16 cellular contexts compared by ENCODE assay signal in genomic region chr13:44423824-44424223, GRCh38. TPM values are rescaled to one million over a fixed set of nuclear protein-coding genes. Genes with fewer than 3 reads are reported as not detected.
A peak's percentile ranks its signal among the peaks of the same experiment; 100 is the strongest.
DNase-seq lines count a peak whose midpoint lies in the region; ATAC-seq and TF ChIP-seq lines count a peak whose summit lies in the region.
"Had no signal": no experiment of that assay in that cellular context is flagged by ENCODE, and none has a peak within 500 bp of the region (broad histone marks: within the 10 kb centered on the region; RNA-seq: fewer than 3 reads in every experiment).

No MANE protein-coding gene starts in this region.

- H3K4me3 ChIP-seq in BLaER1 treated with 17β-estradiol and CSF1 and Interleukin-3, amounts not matched to agents 10 nM and 100 nM: no peak overlapping the region
- H3K4me3 ChIP-seq in endodermal cell (ENCODE audit: low read length): no peak overlapping the region
- H3K4me3 ChIP-seq: GM23338 had no signal

- H3K27me3 ChIP-seq in BLaER1 treated with 17β-estradiol and CSF1 and Interleukin-3, amounts not matched to agents 10 nM and 100 nM: no peaks in the 10 kb centered on the region
- no peaks in the 10 kb centered on the region for H3K27me3 ChIP-seq in endodermal cell (ENCODE audit: control insufficient read depth, insufficient read depth, low read length, poor library complexity, severe bottlenecking)

- no peak for TF ChIP-seq POLR2A in erythroblast (IDR thresholded peaks at IDR 0.05; ENCODE audit: low read length)

- H3K36me3 Mint-ChIP-seq in endodermal cell (ENCODE audit: low read depth) (peaks cover 6% of the 10 kb centered on the region), nephron progenitor cell (ENCODE audit: low read depth) (no peaks in the 10 kb centered on the region), progenitor cell of endocrine pancreas (ENCODE audit: insufficient read depth) (peaks cover 2% of the 10 kb centered on the region)
- H3K36me3 Mint-ChIP-seq: CD4-positive, CD25-positive, alpha-beta regulatory T cell; CD8-positive, alpha-beta memory T cell had no signal

- no peaks in the 10 kb centered on the region for H4K20me1 ChIP-seq in BLaER1 treated with 17β-estradiol and CSF1 and Interleukin-3, amounts not matched to agents 10 nM and 100 nM

- H3K27me3 Mint-ChIP-seq in endodermal cell (ENCODE audit: insufficient read depth): peaks cover 14% of the 10 kb centered on the region
- peaks cover 9% of the 10 kb centered on the region for H3K27me3 Mint-ChIP-seq in nephron progenitor cell (ENCODE audit: low read depth, poor library complexity)
- peaks cover 16% of the 10 kb centered on the region for H3K27me3 Mint-ChIP-seq in progenitor cell of endocrine pancreas

- no peak overlapping the region for H3K27ac ChIP-seq in BLaER1 treated with 17β-estradiol and CSF1 and Interleukin-3, amounts not matched to agents 10 nM and 100 nM
- no peak overlapping the region for H3K27ac ChIP-seq in endodermal cell (ENCODE audit: low read depth, low read length)

- H3K9me3 Mint-ChIP-seq in endodermal cell (peaks cover 6% of the 10 kb centered on the region), nephron progenitor cell (peaks cover 15% of the 10 kb centered on the region), progenitor cell of endocrine pancreas (ENCODE audit: low read depth) (peaks cover 4% of the 10 kb centered on the region)
- H3K9me3 Mint-ChIP-seq: CD4-positive, CD25-positive, alpha-beta regulatory T cell; CD8-positive, alpha-beta memory T cell; HFFc6 had no signal

- peak overlapping the region in 6 of 11 experiments; percentile 10 to 58 (median 52); a peak in 9 of 22 replicates for H3K4me2 ChIP-seq in BLaER1 treated with 17β-estradiol and CSF1 and Interleukin-3, amounts not matched to agents 10 nM and 100 nM
- H3K4me2 ChIP-seq: GM23338 had no signal

- peaks cover 5 to 53% (median 37%) of the 10 kb centered on the region in 10 experiments; a peak in 15 of 20 replicates for H3K4me1 ChIP-seq in BLaER1 treated with 17β-estradiol and CSF1 and Interleukin-3, amounts not matched to agents 10 nM and 100 nM
- no peaks in the 10 kb centered on the region for H3K4me1 ChIP-seq in endodermal cell (ENCODE audit: control insufficient read depth, insufficient read depth, low read length)

- TF ChIP-seq CTCF in endodermal cell (conservative IDR thresholded peaks at IDR 0.05) (no peak), nephron progenitor cell (IDR thresholded peaks at IDR 0.05) (no peak), progenitor cell of endocrine pancreas (IDR thresholded peaks at IDR 0.05; ENCODE audit: unreplicated experiment) (no peak)

- no peak for ATAC-seq in HG03159 (IDR thresholded peaks at IDR 0.05; ENCODE audit: unreplicated experiment)
- ATAC-seq: GM23338, HCT116 had no signal

- WGBS in endodermal cell (ENCODE audit: insufficient coverage in 1 of 2, insufficient read length in 1 of 2), 2 experiments: 98 to 100% methylated on average over 5 of the region's 5 CpGs

- H3K27ac Mint-ChIP-seq in endodermal cell (no peak overlapping the region), nephron progenitor cell (peak overlapping the region; percentile 16), progenitor cell of endocrine pancreas (peak overlapping the region; percentile 2)
- H3K27ac Mint-ChIP-seq: CD4-positive, CD25-positive, alpha-beta regulatory T cell; GM23338; HFFc6 had no signal

- 0 out of 22 replicates have a peak, but pooled peaks cover 0 to 3% (median 0%) of the 10 kb centered on the region in 11 experiments for H3K36me3 ChIP-seq in BLaER1 treated with 17β-estradiol and CSF1 and Interleukin-3, amounts not matched to agents 10 nM and 100 nM
- no peaks in the 10 kb centered on the region for H3K36me3 ChIP-seq in endodermal cell (ENCODE audit: control insufficient read depth, insufficient read depth, low read length)

- H3K4me3 Mint-ChIP-seq in endodermal cell (no peak overlapping the region), nephron progenitor cell (no peak overlapping the region), progenitor cell of endocrine pancreas (ENCODE audit: low read depth) (no peak overlapping the region)
- H3K4me3 Mint-ChIP-seq: CD4-positive, CD25-positive, alpha-beta regulatory T cell; GM23338; HFFc6 had no signal

- H3K4me1 Mint-ChIP-seq in endodermal cell (peaks cover 10% of the 10 kb centered on the region), nephron progenitor cell (peaks cover 52% of the 10 kb centered on the region), progenitor cell of endocrine pancreas (ENCODE audit: low read depth) (peaks cover 4% of the 10 kb centered on the region)
- H3K4me1 Mint-ChIP-seq: CD4-positive, CD25-positive, alpha-beta regulatory T cell; CD8-positive, alpha-beta memory T cell had no signal

- H3K9me3 ChIP-seq in BLaER1 treated with 17β-estradiol and CSF1 and Interleukin-3, amounts not matched to agents 10 nM and 100 nM (replicated peaks in 1 of 11): peaks cover 0 to 12% (median 9%) of the 10 kb centered on the region in 11 experiments; a peak in 11 of 22 replicates
- H3K9me3 ChIP-seq in endodermal cell (ENCODE audit: control insufficient read depth, low read length): no peaks in the 10 kb centered on the region

- no peak overlapping the region for H3K9ac ChIP-seq in BLaER1 treated with 17β-estradiol and CSF1 and Interleukin-3, amounts not matched to agents 10 nM and 100 nM
- H3K9ac ChIP-seq in endodermal cell (ENCODE audit: extremely low read depth, low read length, poor library complexity, severe bottlenecking): no peak overlapping the region

- peak; percentile 19 for DNase-seq in endodermal cell
- no peak for DNase-seq in nephron progenitor cell
- no peak for DNase-seq in progenitor cell of endocrine pancreas (ENCODE audit: low spot score, unreplicated experiment)
- DNase-seq in erythroblast (lab: John Stamatoyannopoulos, UW): no peak
- DNase-seq in NCI-H1092 (lab: John Stamatoyannopoulos, UW): no peak
- DNase-seq: 8988T; C1 segment of cervical spinal cord; CD4-positive, CD25-positive, alpha-beta regulatory T cell; CD8-positive, alpha-beta memory T cell; COR-L47; HFFc6 had no signal

RNA-seq across cellular contexts. Expression of gene SERP2, which starts 50.2 kb away (rescaled TPM):
- 1 to 10 TPM; 2.9 to 3.5 TPM for total RNA-seq in endodermal cell
- 7.0 TPM for polyA plus RNA-seq in endodermal cell (2013, experiment 1 of 2)
- polyA plus RNA-seq in endodermal cell (2013, experiment 2 of 2): 5.7 TPM
- 6.3 and 6.8 TPM in 2 replicates for total RNA-seq in progenitor cell of endocrine pancreas
- total RNA-seq: CD4-positive, CD25-positive, alpha-beta regulatory T cell; HepG2 had no signal
- polyA plus RNA-seq: HepG2 had no signal
